ENCODE assay signal across 8 cellular contexts in genomic region chr9:127910613-127911205, GRCh38. TPM values are rescaled to one million over a fixed set of nuclear protein-coding genes. Genes with fewer than 3 reads are reported as not detected.
DNase-seq lines count a peak whose midpoint lies in the region; ATAC-seq and TF ChIP-seq lines count a peak whose summit lies in the region.

No MANE protein-coding gene starts in this region.

- H3K36me3 Mint-ChIP-seq in neural crest cell (ENCODE audit: low read depth) (peaks cover 5% of the 10 kb centered on the region), endothelial cell (ENCODE audit: low read depth, unreplicated experiment) (peaks cover 13% of the 10 kb centered on the region)

- no peak overlapping the region for H2AFZ ChIP-seq in Loucy (ENCODE audit: low read length)

- no peaks in the 10 kb centered on the region for H4K20me1 ChIP-seq in Loucy (ENCODE audit: insufficient read depth, low read length, poor library complexity, severe bottlenecking)

- H3K4me3 Mint-ChIP-seq in neural crest cell (no peak overlapping the region), endothelial cell (ENCODE audit: unreplicated experiment) (no peak overlapping the region)

- H3K36me3 ChIP-seq in Loucy (ENCODE audit: insufficient read depth, low read length) (no peaks in the 10 kb centered on the region), ascending aorta (peaks cover 40 to 48% of the 10 kb centered on the region in 2 donors)

- H3K4me3 ChIP-seq in Loucy (ENCODE audit: low read length, poor library complexity, severe bottlenecking) (no peak overlapping the region), ascending aorta (no peak overlapping the region)

- peak overlapping the region in 1 of 2 donors; percentile 2 for H3K27ac ChIP-seq in ascending aorta

- no peaks in the 10 kb centered on the region for H3K9me3 Mint-ChIP-seq in neural crest cell
- H3K9me3 Mint-ChIP-seq in endothelial cell (ENCODE audit: unreplicated experiment) = no peaks in the 10 kb centered on the region

- TF ChIP-seq CTCF in Loucy (conservative IDR thresholded peaks at IDR 0.05; ENCODE audit: low read length) (peak; percentile 63), neural crest cell (conservative IDR thresholded peaks at IDR 0.05) (no peak), endothelial cell (IDR thresholded peaks at IDR 0.05; ENCODE audit: unreplicated experiment) (no peak), ascending aorta (IDR thresholded peaks at IDR 0.05) (no peak)

- H3K27ac Mint-ChIP-seq in neural crest cell (ENCODE audit: unreplicated experiment) = peak overlapping the region; percentile 63
- no peak overlapping the region for H3K27ac Mint-ChIP-seq in endothelial cell (ENCODE audit: unreplicated experiment)

- no peaks in the 10 kb centered on the region for H3F3A ChIP-seq in Loucy (ENCODE audit: low read depth)

- H3K4me2 ChIP-seq in Loucy (ENCODE audit: low read depth, low read length, poor library complexity, severe bottlenecking) = no peak overlapping the region

- no peaks in the 10 kb centered on the region for H3K79me2 ChIP-seq in Loucy (ENCODE audit: insufficient read depth, low read length)

- H3K4me1 Mint-ChIP-seq in neural crest cell = no peaks in the 10 kb centered on the region
- peaks cover 6% of the 10 kb centered on the region for H3K4me1 Mint-ChIP-seq in endothelial cell (ENCODE audit: unreplicated experiment)

- no peaks in the 10 kb centered on the region for H3K9me2 ChIP-seq in Loucy (replicated peaks; ENCODE audit: low read depth, low read length)

- H3K9me3 ChIP-seq in Loucy (ENCODE audit: insufficient read depth, low read depth, low read length) = no peaks in the 10 kb centered on the region
- no peaks in the 10 kb centered on the region for H3K9me3 ChIP-seq in ascending aorta

- H3K4me1 ChIP-seq in Loucy (ENCODE audit: insufficient read depth, low read length, poor library complexity, severe bottlenecking) = peaks cover 21% of the 10 kb centered on the region
- peaks cover 8 to 23% of the 10 kb centered on the region in 2 donors for H3K4me1 ChIP-seq in ascending aorta

- H3K27me3 Mint-ChIP-seq in neural crest cell (ENCODE audit: low read depth) (no peaks in the 10 kb centered on the region), endothelial cell (ENCODE audit: unreplicated experiment) (peaks cover 4% of the 10 kb centered on the region)

- no peak overlapping the region for H3K9ac ChIP-seq in Loucy (ENCODE audit: low read depth, low read length, poor library complexity, severe bottlenecking)

- ATAC-seq in HG03439 (IDR thresholded peaks at IDR 0.05; ENCODE audit: unreplicated experiment) = no peak

- no peaks in the 10 kb centered on the region for H3K27me3 ChIP-seq in Loucy (ENCODE audit: insufficient read depth, low read length, poor library complexity, severe bottlenecking)
- no peaks in the 10 kb centered on the region for H3K27me3 ChIP-seq in ascending aorta

- DNase-seq in EL = peak; percentile 46
- peak; percentile 84 for DNase-seq in cerebellar cortex (ENCODE audit: low spot score)
- DNase-seq in neural crest cell (ENCODE audit: low read depth, low spot score) = no peak
- DNase-seq in endothelial cell (ENCODE audit: low spot score) = no peak
- DNase-seq in ascending aorta (ENCODE audit: low spot score in 2 of 2) = no peak
- no peak for DNase-seq in activated CD4-positive, alpha-beta T cell treated with anti-CD3 and anti-CD28 coated beads, Interleukin-2, amount 50 U/mL, for 4 hours

- intact Hi-C loops in ascending aorta (cut with DNase I) = no loop called here

RNA-seq across cellular contexts. Expression of gene ST6GALNAC4, which starts 6.1 kb away (rescaled TPM):
- 12.6 and 14.5 TPM in 2 replicates for total RNA-seq in neural crest cell
- total RNA-seq in endothelial cell (ENCODE audit: unreplicated experiment) = 25.0 TPM
- 134 TPM for total RNA-seq in ascending aorta

RNA-seq across cellular contexts. Expression of gene ST6GALNAC6, which starts 11.3 kb away (rescaled TPM):
- total RNA-seq in neural crest cell (25.4 and 27.4 TPM in 2 replicates), endothelial cell (ENCODE audit: unreplicated experiment) (80.0 TPM), ascending aorta (172 TPM)

RNA-seq across cellular contexts. Expression of gene PIP5KL1, which starts 19.9 kb away (rescaled TPM):
- total RNA-seq in neural crest cell (2.6 and 3.4 TPM in 2 replicates), endothelial cell (ENCODE audit: unreplicated experiment) (2.4 TPM), ascending aorta (not detected)

RNA-seq across cellular contexts. Expression of gene DPM2, which starts 26.9 kb away (rescaled TPM):
- total RNA-seq in neural crest cell (52.2 and 59.1 TPM in 2 replicates), endothelial cell (ENCODE audit: unreplicated experiment) (31.5 TPM), ascending aorta (18.2 TPM)

RNA-seq across cellular contexts. Expression of gene AK1, which starts 33.2 kb away (rescaled TPM):
- total RNA-seq in neural crest cell = 39.6 and 45.5 TPM in 2 replicates
- 63.3 TPM for total RNA-seq in endothelial cell (ENCODE audit: unreplicated experiment)
- total RNA-seq in ascending aorta = 64.5 TPM

Comparison
In these comparisons a context has a peak if more than half of its experiments do, and no peak if none do; other contexts are left out.
1. DNase-seq: peak in EL (single experiment) and cerebellar cortex (single experiment); none in neural crest cell (single experiment), endothelial cell (single experiment), ascending aorta (0 of 2) and activated CD4-positive, alpha-beta T cell treated with anti-CD3 and anti-CD28 coated beads, Interleukin-2, amount 50 U/mL, for 4 hours (0 of 2).